Comparison of ENCODE assay signal across 8 cellular contexts in genomic region chr1:206580438-206581113, GRCh38. TPM values are rescaled to one million over a fixed set of nuclear protein-coding genes. Genes with fewer than 3 reads are reported as not detected.
DNase-seq lines count a peak whose midpoint lies in the region; ATAC-seq and TF ChIP-seq lines count a peak whose summit lies in the region.

No MANE protein-coding gene starts in this region.

- 0 out of 2 replicates have a peak overlapping the region, but pooled peaks have one; percentile 4 for H3K4me3 ChIP-seq in GM06990 (replicated peaks; ENCODE audit: low read depth, low read length)
- H3K4me3 ChIP-seq in psoas muscle: no peak overlapping the region
- no peak overlapping the region for H3K4me3 ChIP-seq in H7 (ENCODE audit: insufficient read depth, low read depth, low read length)

- H3K36me3 ChIP-seq in GM06990 (ENCODE audit: control insufficient read depth, insufficient read depth, low read length) (peaks cover 15% of the 10 kb centered on the region), psoas muscle (ENCODE audit: insufficient read depth in 1 of 2, low read depth in 1 of 2) (peaks cover 0 to 10% of the 10 kb centered on the region in 2 donors), H7 (replicated peaks; ENCODE audit: control insufficient read depth, insufficient read depth, low read length) (no peaks in the 10 kb centered on the region)

- TF ChIP-seq CTCF in GM06990 (IDR thresholded peaks at IDR 0.05; ENCODE audit: insufficient read depth, low read length, poor library complexity, severe bottlenecking) (no peak), psoas muscle (IDR thresholded peaks at IDR 0.05) (no peak)

- H3K27ac ChIP-seq in angular gyrus (ENCODE audit: low read depth, low read length): peak overlapping the region; percentile 8
- peak overlapping the region; percentile 79 for H3K27ac ChIP-seq in psoas muscle

- no peaks in the 10 kb centered on the region for H3K9me3 ChIP-seq in psoas muscle

- ATAC-seq in HG02981 (IDR thresholded peaks at IDR 0.05; ENCODE audit: unreplicated experiment) (peak; percentile 6), psoas muscle (no peak), HG02588 (IDR thresholded peaks at IDR 0.05; ENCODE audit: unreplicated experiment) (no peak)

- DNase-seq in GM06990 (ENCODE audit: extremely low read depth, insufficient read length) (no peak), psoas muscle (no peak), H7 (no peak), NCI-H187 (lab: John Stamatoyannopoulos, UW) (no peak), NCI-H2081 treated with DMSO at 0.1 percent for 48 hours (lab: John Stamatoyannopoulos, UW) (no peak)

- peaks cover 22% of the 10 kb centered on the region for H3K4me1 ChIP-seq in psoas muscle

- 86 to 90% (median 88%) methylated on average over 8 of the region's 8 CpGs for WGBS in psoas muscle, 3 donors

- no peaks in the 10 kb centered on the region for H3K27me3 ChIP-seq in GM06990 (replicated peaks; ENCODE audit: control insufficient read depth, insufficient read depth, low read length)
- no peaks in the 10 kb centered on the region for H3K27me3 ChIP-seq in psoas muscle (ENCODE audit: insufficient read depth in 3 of 3, low read length in 2 of 3)
- no peaks in the 10 kb centered on the region; the same call in 1 of the 2 replicates for H3K27me3 ChIP-seq in H7 (ENCODE audit: control insufficient read depth, insufficient read depth, low read length)

- intact Hi-C loops in psoas muscle (cut with DNase I): loop anchor here in 1 of 2 donors (5.0 kb wide), 1 partner anchor 88 kb away; no protein-coding TSS in a partner anchor

RNA-seq across cellular contexts. Expression of gene EIF2D, which starts 31.7 kb away (rescaled TPM):
- total RNA-seq in psoas muscle: 10 to 100 TPM; 32.1 to 41.8 (median 37.6) TPM
- polyA plus RNA-seq in psoas muscle: 10 to 100 TPM; 21.4 to 40.3 (median 32.8) TPM
- 77.3 and 106 TPM in 2 replicates for total RNA-seq in H7 (2014; rRNA removed; shearing (Covaris generic))

RNA-seq across cellular contexts. Expression of gene DYRK3, which starts 54.8 kb away (rescaled TPM):
- total RNA-seq in psoas muscle: 1 to 10 TPM in 3 of 4 donors, under 1 TPM in 1; 0.57 to 2.0 (median 1.4) TPM
- polyA plus RNA-seq in psoas muscle: 1 to 10 TPM in 2 of 3 donors, under 1 TPM in 1; 0.25 to 1.2 (median 1.0) TPM
- total RNA-seq in H7 (2014; rRNA removed; shearing (Covaris generic)): 28.3 and 28.4 TPM in 2 replicates
